ENCODE assay signal across 29 cellular contexts in genomic region chr3:124149774-124150173, GRCh38.
DNase-seq lines count a peak whose midpoint lies in the region; FAIRE-seq and TF ChIP-seq lines count a peak whose summit lies in the region.
"Had no signal": no experiment of that assay in that cellular context is flagged by ENCODE, and none has a peak within 500 bp of the region (broad histone marks: within the 10 kb centered on the region; RNA-seq: fewer than 3 reads in every experiment).

No MANE protein-coding gene starts in this region.

- no peak overlapping the region for H3K4me3 ChIP-seq in Caco-2 (ENCODE audit: low read depth, low read length)
- H3K4me3 ChIP-seq: dorsolateral prefrontal cortex, GM23338, left ventricle myocardium inferior, skin epidermis had no signal

- TF ChIP-seq CTCF in Caco-2 (IDR thresholded peaks at IDR 0.05; ENCODE audit: insufficient read depth in 1 of 2, low read depth in 1 of 2, low read length in 1 of 2, severe bottlenecking in 1 of 2, unreplicated experiment in 1 of 2): no peak

- intact Hi-C loops in Caco-2 (cut with micrococcal nuclease; ENCODE audit: unreplicated experiment): no loop called here

- DNase-seq in NCI-H2196 (lab: John Stamatoyannopoulos, UW; ENCODE audit: unreplicated experiment): peak; percentile 36
- no peak for DNase-seq in NCI-H2196 treated with DMSO at 0.1 percent for 48 hours (lab: John Stamatoyannopoulos, UW; ENCODE audit: unreplicated experiment)
- DNase-seq in NCI-H1092 treated with DMSO at 0.1 percent for 48 hours (lab: John Stamatoyannopoulos, UW): peak; percentile 60
- DNase-seq in NCI-H524 (lab: John Stamatoyannopoulos, UW): peak; percentile 75 to 90
- no peak for DNase-seq in SHP77 treated with DMSO at 0.1 percent for 48 hours (lab: John Stamatoyannopoulos, UW)
- DNase-seq in Caco-2: no peak
- DNase-seq in HK-2 (ENCODE audit: unreplicated experiment): no peak
- DNase-seq: activated CD4-positive, alpha-beta T cell treated with anti-CD3 and anti-CD28 coated beads, Interleukin-2, amount 10 ng/mL, durations not matched to agents 24 days and 14 days; activated gamma-delta T cell; activated T-cell treated with anti-CD3 and anti-CD28 coated beads, Interleukin-2, amount 50 U/mL, for 24 hours; AML-193; CD4-positive, alpha-beta memory T cell; cerebellar nuclear complex; DMS153; dorsolateral prefrontal cortex; left ventricle myocardium inferior; natural killer cell; NCI-H2107; NK-92 treated with Interleukin-12 subunit alpha and Interleukin-12 subunit beta, amount 100 ng/mL, for 24 hours; SIG-M5; SW 1271; T1000; WERI-Rb-1 had no signal

- peak; percentile 90 for FAIRE-seq in islet of Langerhans (lab: Jason Lieb, UNC)
- FAIRE-seq: A204.1, G401.6 had no signal

- no peak overlapping the region for H3K27ac Mint-ChIP-seq in Caco-2 (ENCODE audit: unreplicated experiment)
- H3K27ac Mint-ChIP-seq: activated CD4-positive, alpha-beta T cell treated with anti-CD3 and anti-CD28 coated beads, Interleukin-2, amount 10 ng/mL, durations not matched to agents 24 days and 14 days; activated T-cell treated with anti-CD3 and anti-CD28 coated beads, Interleukin-2, amount 50 U/mL, for 24 hours; CD4-positive, alpha-beta memory T cell; GM23338; natural killer cell; type B pancreatic cell had no signal

- no peak overlapping the region for H3K4me3 Mint-ChIP-seq in Caco-2 (ENCODE audit: unreplicated experiment)
- H3K4me3 Mint-ChIP-seq: activated CD4-positive, alpha-beta T cell treated with anti-CD3 and anti-CD28 coated beads, Interleukin-2, amount 10 ng/mL, durations not matched to agents 24 days and 14 days; activated T-cell treated with anti-CD3 and anti-CD28 coated beads, Interleukin-2, amount 50 U/mL, for 24 hours; CD4-positive, alpha-beta memory T cell; GM23338; natural killer cell; type B pancreatic cell had no signal

- no peaks in the 10 kb centered on the region for H3K36me3 ChIP-seq in Caco-2 (ENCODE audit: control insufficient read depth, insufficient read depth, low read length)
- H3K36me3 ChIP-seq: left ventricle myocardium inferior, WERI-Rb-1 had no signal

- no peaks in the 10 kb centered on the region for H3K4me1 Mint-ChIP-seq in Caco-2 (ENCODE audit: low read depth, unreplicated experiment)
- H3K4me1 Mint-ChIP-seq: activated CD4-positive, alpha-beta T cell treated with anti-CD3 and anti-CD28 coated beads, Interleukin-2, amount 10 ng/mL, durations not matched to agents 24 days and 14 days; CD4-positive, alpha-beta memory T cell; natural killer cell had no signal

- no peaks in the 10 kb centered on the region for H3K9me3 Mint-ChIP-seq in Caco-2 (ENCODE audit: unreplicated experiment)
- H3K9me3 Mint-ChIP-seq: activated CD4-positive, alpha-beta T cell treated with anti-CD3 and anti-CD28 coated beads, Interleukin-2, amount 10 ng/mL, durations not matched to agents 24 days and 14 days; activated T-cell treated with anti-CD3 and anti-CD28 coated beads, Interleukin-2, amount 50 U/mL, for 24 hours; natural killer cell; type B pancreatic cell had no signal

- POLR2A ChIA-PET in Caco-2 (lab: Charles Lee): no interaction called here

- H3K36me3 Mint-ChIP-seq in Caco-2 (ENCODE audit: insufficient read depth, unreplicated experiment): no peaks in the 10 kb centered on the region
- H3K36me3 Mint-ChIP-seq: CD4-positive, alpha-beta memory T cell; natural killer cell; type B pancreatic cell had no signal

- no peaks in the 10 kb centered on the region for H3K27me3 ChIP-seq in Caco-2 (replicated peaks; ENCODE audit: control insufficient read depth, insufficient read depth, low read length)
- H3K27me3 ChIP-seq: dorsolateral prefrontal cortex had no signal

- peaks cover 10% of the 10 kb centered on the region for H3K27me3 Mint-ChIP-seq in Caco-2 (ENCODE audit: insufficient read depth, unreplicated experiment)
- H3K27me3 Mint-ChIP-seq: type B pancreatic cell had no signal

- BruUV-seq in Caco-2 (replicated peaks; lab: Mats Ljungman, UMichigan): no TSS peak

- H3K4me1 ChIP-seq in Caco-2: no peaks in the 10 kb centered on the region

- no peaks in the 10 kb centered on the region for H3K9me3 ChIP-seq in Caco-2
- H3K9me3 ChIP-seq: left ventricle myocardium inferior had no signal

- CTCF ChIA-PET in Caco-2 (lab: Charles Lee): no interaction called here

Comparison
In these comparisons a context has a peak if more than half of its experiments do, and no peak if none do; other contexts are left out.
1. DNase-seq: peak in NCI-H2196 (single experiment), NCI-H1092 treated with DMSO at 0.1 percent for 48 hours (single experiment) and NCI-H524 (2 of 2); none in NCI-H2196 treated with DMSO at 0.1 percent for 48 hours (single experiment), SHP77 treated with DMSO at 0.1 percent for 48 hours (single experiment), Caco-2 (0 of 2) and HK-2 (single experiment).